Comparison of ENCODE assay signal across 15 cellular contexts in the genomic region with DNA sequence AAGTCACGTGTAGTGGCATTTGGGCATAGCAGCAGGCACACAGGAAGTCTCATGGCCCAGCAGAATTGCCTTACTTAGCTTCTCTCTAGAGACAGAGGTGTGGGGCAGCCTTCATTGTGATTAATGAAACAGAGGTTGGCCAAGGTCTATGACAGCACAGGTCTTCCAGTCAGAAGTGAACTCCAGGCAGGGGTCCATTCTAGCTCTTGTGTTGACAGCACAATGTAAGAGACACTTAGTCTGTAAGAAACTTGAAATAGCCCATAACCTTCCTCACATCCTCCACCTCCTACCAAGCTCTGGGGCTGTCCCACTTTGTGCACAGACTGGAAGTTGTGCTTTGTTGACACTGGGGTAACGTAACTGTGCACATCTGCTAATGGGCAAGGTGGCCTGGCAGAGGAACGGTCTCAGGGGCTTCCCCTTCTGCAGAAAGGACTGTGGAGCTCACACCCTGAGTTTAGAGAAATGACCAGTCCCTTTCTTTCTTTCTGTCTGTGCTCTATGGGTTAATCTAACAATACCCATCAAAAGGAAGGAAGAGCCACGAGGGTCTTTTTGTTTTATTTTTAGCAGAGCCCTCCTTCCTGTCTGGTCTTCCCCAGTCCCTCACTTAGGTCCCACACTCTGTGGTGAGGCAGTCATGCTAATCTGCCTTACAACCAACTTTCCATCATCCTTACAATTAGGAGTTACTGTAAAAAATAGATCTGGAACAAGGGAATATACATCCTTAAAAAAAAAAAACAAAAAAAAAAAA. TPM values are rescaled to one million over a fixed set of nuclear protein-coding genes. Genes with fewer than 3 reads are reported as not detected.
A peak's percentile ranks its signal among the peaks of the same experiment; 100 is the strongest.
DNase-seq lines count a peak whose midpoint lies in the region; ATAC-seq lines count a peak whose summit lies in the region.
"Had no signal": no experiment of that assay in that cellular context is flagged by ENCODE, and none has a peak within 500 bp of the region (broad histone marks: within the 10 kb centered on the region; RNA-seq: fewer than 3 reads in every experiment).

No MANE protein-coding gene starts in this region.

- H2BK12ac ChIP-seq in trophoblast cell (ENCODE audit: low read length) = no peak overlapping the region

- H3K79me2 ChIP-seq in trophoblast cell (ENCODE audit: control insufficient read depth, insufficient read depth, low read length, poor library complexity) = no peaks in the 10 kb centered on the region

- no CpG with 5 or more reads among the region's 4 CpGs for WGBS in trophoblast cell (ENCODE audit: extremely low coverage, insufficient coverage, insufficient read length)

- no peaks in the 10 kb centered on the region for H3K36me3 Mint-ChIP-seq in activated T-cell treated with anti-CD3 and anti-CD28 coated beads, Interleukin-2, amount 50 U/mL, for 24 hours (ENCODE audit: low read depth)
- H3K36me3 Mint-ChIP-seq in activated naive CD8-positive, alpha-beta T cell treated with anti-CD3 and anti-CD28 coated beads for 36 hours = peaks cover 31% of the 10 kb centered on the region
- H3K36me3 Mint-ChIP-seq in stimulated activated naive CD8-positive, alpha-beta T cell treated with anti-CD3 and anti-CD28 coated beads, Interleukin-15, Interleukin-2, amounts not matched to agents 100 ng/mL and 50 ng/mL, for 24 hours (ENCODE audit: low read depth) = peaks cover 5% of the 10 kb centered on the region

- no peak overlapping the region for H3K4me2 ChIP-seq in trophoblast cell (ENCODE audit: low read length)

- H4K91ac ChIP-seq in trophoblast cell (ENCODE audit: low read depth, low read length) = no peak overlapping the region

- H4K12ac ChIP-seq in trophoblast cell (ENCODE audit: low read depth, low read length) = no peak overlapping the region

- H3K27ac Mint-ChIP-seq in activated T-cell treated with anti-CD3 and anti-CD28 coated beads, Interleukin-2, amount 50 U/mL, for 24 hours = peak overlapping the region; percentile 78
- H3K27ac Mint-ChIP-seq in activated naive CD8-positive, alpha-beta T cell treated with anti-CD3 and anti-CD28 coated beads for 36 hours = peak overlapping the region; percentile 97
- H3K27ac Mint-ChIP-seq in stimulated activated naive CD8-positive, alpha-beta T cell treated with anti-CD3 and anti-CD28 coated beads, Interleukin-15, Interleukin-2, amounts not matched to agents 100 ng/mL and 50 ng/mL, for 24 hours = peak overlapping the region; percentile 91

- no peak overlapping the region for H4K8ac ChIP-seq in trophoblast cell (ENCODE audit: low read depth, low read length)

- no peak overlapping the region for H2BK5ac ChIP-seq in trophoblast cell (ENCODE audit: low read depth, low read length, poor library complexity)

- H3K14ac ChIP-seq in trophoblast cell (ENCODE audit: low read length) = no peak overlapping the region

- H3K9me3 ChIP-seq in trophoblast cell (ENCODE audit: insufficient read depth, low read depth, low read length) = no peaks in the 10 kb centered on the region
- H3K9me3 ChIP-seq: heart right ventricle, left lung, Peyer's patch had no signal

- H3K4me1 ChIP-seq in trophoblast cell (ENCODE audit: control insufficient read depth in 1 of 2, insufficient read depth in 2 of 2, low read length in 2 of 2) = no peaks in the 10 kb centered on the region

- intact Hi-C loops in left ventricle myocardium superior (cut with micrococcal nuclease) = no loop called here

- H2AK5ac ChIP-seq in trophoblast cell (ENCODE audit: low read length) = no peak overlapping the region

- ATAC-seq in HG02884 (IDR thresholded peaks at IDR 0.05; ENCODE audit: unreplicated experiment) (peak; percentile 57), left ventricle myocardium superior (no peak)
- ATAC-seq: heart right ventricle, left lung had no signal

- H3K18ac ChIP-seq in trophoblast cell (ENCODE audit: low read length) = no peak overlapping the region

- no peaks in the 10 kb centered on the region for H3K27me3 Mint-ChIP-seq in activated T-cell treated with anti-CD3 and anti-CD28 coated beads, Interleukin-2, amount 50 U/mL, for 24 hours
- no peaks in the 10 kb centered on the region for H3K27me3 Mint-ChIP-seq in activated naive CD8-positive, alpha-beta T cell treated with anti-CD3 and anti-CD28 coated beads for 36 hours
- no peaks in the 10 kb centered on the region for H3K27me3 Mint-ChIP-seq in stimulated activated naive CD8-positive, alpha-beta T cell treated with anti-CD3 and anti-CD28 coated beads, Interleukin-15, Interleukin-2, amounts not matched to agents 100 ng/mL and 50 ng/mL, for 24 hours

- H3K4me3 ChIP-seq in trophoblast cell (ENCODE audit: low read depth, low read length) = no peak overlapping the region
- H3K4me3 ChIP-seq: cardiac muscle cell, heart right ventricle, left lung, Peyer's patch had no signal

- no peak overlapping the region for H3K23ac ChIP-seq in trophoblast cell (ENCODE audit: low read length)

- DNase-seq in activated T-cell treated with anti-CD3 and anti-CD28 coated beads, Interleukin-2, amount 50 U/mL, for 24 hours = no peak
- DNase-seq in activated T-cell treated with anti-CD3 and anti-CD28 coated beads for 4 hours (no peak), cerebellum (ENCODE audit: low spot score) (no peak), left ventricle myocardium superior (no peak), trophoblast cell (no peak)
- peak; percentile 45 for DNase-seq in activated naive CD8-positive, alpha-beta T cell treated with anti-CD3 and anti-CD28 coated beads for 36 hours
- DNase-seq: heart right ventricle, left lung, MV-4-11, NCI-H446, Peyer's patch had no signal

- peaks cover 64% of the 10 kb centered on the region for H3K4me1 Mint-ChIP-seq in activated T-cell treated with anti-CD3 and anti-CD28 coated beads, Interleukin-2, amount 50 U/mL, for 24 hours (ENCODE audit: low read depth)
- peaks cover 71% of the 10 kb centered on the region for H3K4me1 Mint-ChIP-seq in activated naive CD8-positive, alpha-beta T cell treated with anti-CD3 and anti-CD28 coated beads for 36 hours
- peaks cover 87% of the 10 kb centered on the region for H3K4me1 Mint-ChIP-seq in stimulated activated naive CD8-positive, alpha-beta T cell treated with anti-CD3 and anti-CD28 coated beads, Interleukin-15, Interleukin-2, amounts not matched to agents 100 ng/mL and 50 ng/mL, for 24 hours (ENCODE audit: low read depth)

- H3K79me1 ChIP-seq in trophoblast cell (ENCODE audit: low read length) = no peaks in the 10 kb centered on the region

- H2BK120ac ChIP-seq in trophoblast cell (ENCODE audit: insufficient read depth, low read length, poor library complexity) = no peak overlapping the region

- H3K4me3 Mint-ChIP-seq in activated T-cell treated with anti-CD3 and anti-CD28 coated beads, Interleukin-2, amount 50 U/mL, for 24 hours = peak overlapping the region; percentile 18
- peak overlapping the region; percentile 22 for H3K4me3 Mint-ChIP-seq in activated naive CD8-positive, alpha-beta T cell treated with anti-CD3 and anti-CD28 coated beads for 36 hours
- peak overlapping the region; percentile 58 for H3K4me3 Mint-ChIP-seq in stimulated activated naive CD8-positive, alpha-beta T cell treated with anti-CD3 and anti-CD28 coated beads, Interleukin-15, Interleukin-2, amounts not matched to agents 100 ng/mL and 50 ng/mL, for 24 hours

- H3K4ac ChIP-seq in trophoblast cell (ENCODE audit: low read depth, low read length) = no peak overlapping the region

- H3K36me3 ChIP-seq in trophoblast cell (ENCODE audit: control insufficient read depth in 1 of 2, insufficient read depth in 2 of 2, low read length in 2 of 2) = no peaks in the 10 kb centered on the region
- H3K36me3 ChIP-seq: cardiac muscle cell, heart right ventricle, left lung, Peyer's patch had no signal

- H2AFZ ChIP-seq in trophoblast cell (ENCODE audit: insufficient read depth, low read length, poor library complexity) = no peak overlapping the region

- H3K27ac ChIP-seq in trophoblast cell (ENCODE audit: low read depth, low read length) = no peak overlapping the region
- H3K27ac ChIP-seq: cardiac muscle cell, heart right ventricle, left lung had no signal

- no peaks in the 10 kb centered on the region for H3K9me3 Mint-ChIP-seq in activated T-cell treated with anti-CD3 and anti-CD28 coated beads, Interleukin-2, amount 50 U/mL, for 24 hours
- H3K9me3 Mint-ChIP-seq in activated naive CD8-positive, alpha-beta T cell treated with anti-CD3 and anti-CD28 coated beads for 36 hours = peaks cover 8% of the 10 kb centered on the region
- H3K9me3 Mint-ChIP-seq in stimulated activated naive CD8-positive, alpha-beta T cell treated with anti-CD3 and anti-CD28 coated beads, Interleukin-15, Interleukin-2, amounts not matched to agents 100 ng/mL and 50 ng/mL, for 24 hours = peaks cover 7% of the 10 kb centered on the region

- H3K9ac ChIP-seq in trophoblast cell (ENCODE audit: low read length) = no peak overlapping the region

- H3K27me3 ChIP-seq in trophoblast cell (ENCODE audit: insufficient read depth, low read length) = no peaks in the 10 kb centered on the region
- H3K27me3 ChIP-seq: cardiac muscle cell, left lung, Peyer's patch had no signal

RNA-seq across cellular contexts. Expression of gene TAGAP, which starts 35.6 kb away (rescaled TPM):
- total RNA-seq in activated naive CD8-positive, alpha-beta T cell treated with anti-CD3 and anti-CD28 coated beads for 36 hours = 100 to 1,000 TPM; 167 to 175 TPM
- 2.4 TPM for total RNA-seq in cerebellum
- 2.1 TPM for total RNA-seq in left ventricle myocardium superior
- not detected in 2 replicates for polyA plus RNA-seq in trophoblast cell (2013)
- total RNA-seq: cardiac muscle cell, HT1080 had no signal
- polyA plus RNA-seq: cardiac muscle cell had no signal

Comparison
In these comparisons a context has a peak if more than half of its experiments do, and no peak if none do; other contexts are left out.
1. RNA of gene TAGAP, which starts 35.6 kb away (total RNA-seq): 167 to 175 TPM in activated naive CD8-positive, alpha-beta T cell treated with anti-CD3 and anti-CD28 coated beads for 36 hours; 2.4 TPM in cerebellum (single experiment) and 2.1 TPM in left ventricle myocardium superior (single experiment); every median in the first group is over 10 times any median in the second.
2. Peak in every context shown above with its lines, with median percentiles within 50 percentile points of each other: H3K27ac Mint-ChIP-seq and H3K4me3 Mint-ChIP-seq.